17 cellular contexts compared by ENCODE assay signal in the genomic region with DNA sequence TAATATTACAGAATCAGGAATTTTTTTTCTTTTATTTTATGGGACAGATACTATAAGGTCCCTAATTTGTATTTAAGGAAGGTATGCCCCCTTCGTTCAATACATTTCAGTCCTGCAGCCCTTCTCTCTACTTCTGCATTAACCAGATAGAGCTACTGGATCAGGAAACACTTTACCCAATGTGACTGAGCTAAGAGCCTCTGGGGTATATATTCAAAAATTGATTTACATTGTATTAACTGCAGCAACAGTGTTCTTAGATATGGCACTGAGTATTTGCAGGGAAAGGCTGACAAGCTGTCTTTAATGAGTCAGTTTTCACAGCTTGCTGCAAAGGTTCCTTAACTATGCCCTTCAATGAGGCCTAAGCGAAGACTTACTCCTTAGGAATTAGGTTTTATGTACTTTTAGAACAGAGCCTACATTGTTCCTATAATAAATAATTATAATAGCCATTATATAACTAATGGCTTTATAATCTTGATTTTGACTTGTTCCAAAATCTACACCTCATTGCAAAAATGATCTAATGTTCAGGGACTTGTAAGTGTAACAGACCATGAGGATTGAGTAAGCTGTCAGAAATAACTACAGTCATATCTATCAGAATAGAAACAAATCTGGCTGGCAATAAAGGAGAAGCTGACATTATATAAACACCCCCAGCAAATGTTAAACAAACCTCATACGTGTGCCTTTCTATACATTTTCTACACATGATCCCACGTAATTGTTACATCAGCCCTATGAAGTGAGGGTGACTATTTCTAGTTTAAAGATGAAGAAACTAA. TPM values are rescaled to one million over a fixed set of nuclear protein-coding genes. Genes with fewer than 3 reads are reported as not detected.
A peak's percentile ranks its signal among the peaks of the same experiment; 100 is the strongest.
DNase-seq lines count a peak whose midpoint lies in the region; ATAC-seq lines count a peak whose summit lies in the region.
"Had no signal": no experiment of that assay in that cellular context is flagged by ENCODE, and none has a peak within 500 bp of the region (broad histone marks: within the 10 kb centered on the region; RNA-seq: fewer than 3 reads in every experiment).

No MANE protein-coding gene starts in this region.

- no peak for ATAC-seq in T-cell (replicated peaks in 1 of 4)

- no peak overlapping the region for H3K4me3 ChIP-seq in H7 (ENCODE audit: insufficient read depth, low read depth, low read length)
- H3K4me3 ChIP-seq: HAP-1 had no signal

- H3K36me3 Mint-ChIP-seq in T-cell: no peaks in the 10 kb centered on the region
- H3K36me3 Mint-ChIP-seq: CD4-positive, alpha-beta memory T cell had no signal

- no peak overlapping the region for H3K4me3 Mint-ChIP-seq in T-cell
- H3K4me3 Mint-ChIP-seq: CD4-positive, alpha-beta memory T cell had no signal

- no peaks in the 10 kb centered on the region for H3K27me3 ChIP-seq in H7 (ENCODE audit: control insufficient read depth, insufficient read depth, low read length)
- H3K27me3 ChIP-seq: BE2C had no signal

- H3K27ac Mint-ChIP-seq in T-cell: no peak overlapping the region
- H3K27ac Mint-ChIP-seq: CD4-positive, alpha-beta memory T cell had no signal

- H3K27me3 Mint-ChIP-seq in T-cell: no peaks in the 10 kb centered on the region

- CTCF ChIA-PET in T-cell (lab: Charles Lee): interaction anchor here in 1 of 2 donors (0.6 kb wide), 1 partner anchor 277 kb away, joined by 3 read pairs; no protein-coding TSS in a partner anchor

- peak; percentile 43 for DNase-seq in NCI-H446 treated with DMSO at 0.1 percent for 48 hours (lab: John Stamatoyannopoulos, UW)
- no peak for DNase-seq in NCI-H446 (lab: John Stamatoyannopoulos, UW)
- DNase-seq in NCI-H526 treated with DMSO at 0.1 percent for 48 hours (lab: John Stamatoyannopoulos, UW): peak; percentile 29
- DNase-seq in cerebellar cortex (ENCODE audit: low spot score): peak; percentile 9
- DNase-seq in retina: peak; percentile 11
- no peak for DNase-seq in T-cell
- DNase-seq in H7: no peak
- DNase-seq in cerebellum (ENCODE audit: low spot score): no peak
- DNase-seq: BE2C; CD4-positive, alpha-beta memory T cell; NCI-H187; NCI-H226; NCI-H69; NK-92 treated with Interleukin-12 subunit alpha and Interleukin-12 subunit beta, amount 100 ng/mL, for 24 hours had no signal

- H3K36me3 ChIP-seq in H7 (replicated peaks; ENCODE audit: control insufficient read depth, insufficient read depth, low read length): no peaks in the 10 kb centered on the region
- H3K36me3 ChIP-seq: BE2C, HAP-1 had no signal

- H3K4me1 Mint-ChIP-seq in T-cell: no peaks in the 10 kb centered on the region
- H3K4me1 Mint-ChIP-seq: CD4-positive, alpha-beta memory T cell had no signal

- POLR2A ChIA-PET in T-cell (lab: Charles Lee): no interaction called here

- no peaks in the 10 kb centered on the region for H3K9me3 Mint-ChIP-seq in T-cell

RNA-seq across cellular contexts. Expression of a gene that starts 55.0 kb away (rescaled TPM):
- total RNA-seq in T-cell (not detected), cerebellum (not detected)
- total RNA-seq in H7 (2014; rRNA removed; shearing (Covaris generic)): not detected in 2 replicates
- total RNA-seq: CD4-positive, alpha-beta memory T cell; OCI-LY7; RPMI7951 had no signal

Comparison
In these comparisons a context has a peak if more than half of its experiments do, and no peak if none do; other contexts are left out.
1. DNase-seq: peak in NCI-H446 treated with DMSO at 0.1 percent for 48 hours (single experiment), NCI-H526 treated with DMSO at 0.1 percent for 48 hours (single experiment), cerebellar cortex (single experiment) and retina (single experiment); none in NCI-H446 (0 of 2), T-cell (0 of 34), H7 (single experiment) and cerebellum (single experiment).